25 cellular contexts compared by ENCODE assay signal in the genomic region with DNA sequence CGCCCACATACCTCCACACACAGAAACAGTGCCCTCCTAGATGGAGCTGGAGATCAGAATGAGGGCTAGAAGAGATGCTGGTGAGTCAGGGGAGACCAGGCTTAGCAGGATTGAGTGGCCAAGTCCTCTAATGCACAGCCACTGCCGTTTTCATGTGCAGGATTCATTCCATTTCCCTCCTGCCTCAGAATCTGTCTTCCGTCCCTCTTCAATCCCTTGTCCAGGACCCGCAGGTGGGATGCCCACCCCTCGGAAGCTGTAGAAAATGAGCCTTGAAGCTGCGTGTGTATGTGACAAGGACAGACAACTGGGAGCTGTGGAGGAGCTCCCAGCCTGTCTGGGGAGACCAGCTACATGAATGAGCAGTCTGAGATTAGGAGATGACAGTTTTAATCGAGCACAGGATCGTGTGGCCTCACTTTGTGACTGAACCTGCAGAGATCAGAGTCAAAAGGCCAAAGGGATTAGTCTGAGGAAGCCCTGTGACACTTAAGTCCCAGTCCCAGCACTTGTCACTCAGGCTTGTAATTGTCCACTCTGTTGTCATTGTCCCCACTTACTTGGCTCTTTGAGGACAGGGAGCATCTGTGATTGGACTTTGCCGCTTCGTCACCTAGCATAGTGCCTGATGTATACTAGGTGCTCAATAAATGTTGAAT. TPM values are rescaled to one million over a fixed set of nuclear protein-coding genes. Genes with fewer than 3 reads are reported as not detected.
"Had no signal": no experiment of that assay in that cellular context is flagged by ENCODE, and none has a peak within 500 bp of the region (broad histone marks: within the 10 kb centered on the region; RNA-seq: fewer than 3 reads in every experiment).

No MANE protein-coding gene starts in this region.

- H3K9me3 Mint-ChIP-seq: activated CD4-positive, alpha-beta memory T cell treated with anti-CD3 and anti-CD28 coated beads for 36 hours; activated CD4-positive, alpha-beta T cell treated with anti-CD3 and anti-CD28 coated beads, Interleukin-2, amount 10 ng/mL, durations not matched to agents 7 days and 5 days; activated naive CD4-positive, alpha-beta T cell treated with anti-CD3 and anti-CD28 coated beads for 36 hours; activated T-cell treated with anti-CD3 and anti-CD28 coated beads, Interleukin-2, amount 50 U/mL, for 4 hours had no signal

- H3K9me3 ChIP-seq: SJSA1 had no signal

- FAIRE-seq: RCC 7860 had no signal

- DNase-seq: activated CD4-positive, alpha-beta memory T cell treated with anti-CD3 and anti-CD28 coated beads for 36 hours; activated CD4-positive, alpha-beta T cell treated with anti-CD3 and anti-CD28 coated beads, Interleukin-2, amount 10 ng/mL, durations not matched to agents 7 days and 5 days; activated CD4-positive, CD25-positive, alpha-beta regulatory T cell; activated CD8-positive, alpha-beta memory T cell treated with anti-CD3 and anti-CD28 coated beads for 24 hours; activated gamma-delta T cell; activated naive CD4-positive, alpha-beta T cell treated with anti-CD3 and anti-CD28 coated beads for 36 hours; activated T-cell treated with anti-CD3 and anti-CD28 coated beads, Interleukin-2, amount 50 U/mL, for 4 hours; amygdala; brain microvascular endothelial cell; cerebellar nuclear complex; NCI-H1092; NCI-H1417; NCI-H1930; NCI-H2171; NCI-H2227 treated with DMSO at 0.1 percent for 48 hours; NCI-H446 treated with DMSO at 0.1 percent for 48 hours; NCI-H526; SHP77; T-helper 17 cell; T-helper 9 cell had no signal

- H3K36me3 ChIP-seq: brain microvascular endothelial cell, SJSA1 had no signal

- ATAC-seq: activated T-cell treated with anti-CD3 and anti-CD28 coated beads, Interleukin-2, amount 50 U/mL, for 4 hours; SK-N-SH treated with all-trans-retinoic acid at 6 μM for 48 hours; T-helper 17 cell had no signal

- H3K27ac Mint-ChIP-seq: activated CD4-positive, alpha-beta memory T cell treated with anti-CD3 and anti-CD28 coated beads for 36 hours; activated CD4-positive, alpha-beta T cell treated with anti-CD3 and anti-CD28 coated beads, Interleukin-2, amount 10 ng/mL, durations not matched to agents 7 days and 5 days; activated naive CD4-positive, alpha-beta T cell treated with anti-CD3 and anti-CD28 coated beads for 36 hours; activated naive CD8-positive, alpha-beta T cell; T-helper 17 cell had no signal

- H3K36me3 Mint-ChIP-seq: activated CD4-positive, alpha-beta memory T cell treated with anti-CD3 and anti-CD28 coated beads for 36 hours had no signal

- H3K4me3 Mint-ChIP-seq: activated CD4-positive, alpha-beta memory T cell treated with anti-CD3 and anti-CD28 coated beads for 36 hours; activated CD4-positive, alpha-beta T cell treated with anti-CD3 and anti-CD28 coated beads, Interleukin-2, amount 10 ng/mL, durations not matched to agents 7 days and 5 days; activated naive CD4-positive, alpha-beta T cell treated with anti-CD3 and anti-CD28 coated beads for 36 hours; activated naive CD8-positive, alpha-beta T cell; activated T-cell treated with anti-CD3 and anti-CD28 coated beads, Interleukin-2, amount 50 U/mL, for 4 hours; T-helper 17 cell had no signal

- H3K27ac ChIP-seq: brain microvascular endothelial cell, SJSA1 had no signal

- H3K4me3 ChIP-seq: SJSA1 had no signal

RNA-seq across cellular contexts. Expression of gene LGR6, which starts 22.0 kb away (rescaled TPM):
- total RNA-seq: activated CD4-positive, alpha-beta T cell treated with anti-CD3 and anti-CD28 coated beads, Interleukin-2, amount 10 ng/mL, durations not matched to agents 7 days and 5 days; SJSA1 had no signal

RNA-seq across cellular contexts. Expression of gene PTPN7, which starts 55.2 kb away (rescaled TPM):
- total RNA-seq: MCF 10A, SJSA1 had no signal
